ENCODE assay signal across 8 cellular contexts in genomic region chr9:136806631-136807201, GRCh38. TPM values are rescaled to one million over a fixed set of nuclear protein-coding genes. Genes with fewer than 3 reads are reported as not detected.
A peak's percentile ranks its signal among the peaks of the same experiment; 100 is the strongest.
DNase-seq lines count a peak whose midpoint lies in the region; ATAC-seq and TF ChIP-seq lines count a peak whose summit lies in the region.

No MANE protein-coding gene starts in this region.

- H3K36me3 ChIP-seq in PC-3 (ENCODE audit: low read depth, low read length), result peaks cover 8% of the 10 kb centered on the region; the same call in 1 of the 2 replicates

- no peaks in the 10 kb centered on the region for H3K9me3 ChIP-seq in CD4-positive, alpha-beta T cell (ENCODE audit: control insufficient read depth, low read length)
- no peaks in the 10 kb centered on the region for H3K9me3 ChIP-seq in PC-3 (ENCODE audit: low read length)

- intact Hi-C loops in CD4-positive, alpha-beta T cell (cut with DNase I, micrococcal nuclease), result loop anchor here (1.0 to 10.0 kb wide), 5 partner anchors 41 to 402 kb away; partner anchors contain the start of genes PHPT1 (in 2 of the 2), SNAPC4 (in 1 of the 2) and TRAF2 (in 1 of the 2)
- intact Hi-C loops in PC-3 (cut with micrococcal nuclease), result no loop called here

- H3K4me2 ChIP-seq in PC-3 (ENCODE audit: low read length), result peak overlapping the region; percentile 98

- H3F3A ChIP-seq in PC-3 (ENCODE audit: low read length, unreplicated experiment), result no peaks in the 10 kb centered on the region

- peaks cover 17% of the 10 kb centered on the region for H3K4me1 ChIP-seq in PC-3 (ENCODE audit: insufficient read depth, low read length)

- ATAC-seq in CD4-positive, alpha-beta T cell (ENCODE audit: poor library complexity), result no peak
- ATAC-seq in PC-3 (peak; percentile 16), omental fat pad (ENCODE audit: low FRiP score) (no peak)

- peak overlapping the region; percentile 90 for H3K4me3 Mint-ChIP-seq in CD4-positive, alpha-beta T cell

- H3K9me3 Mint-ChIP-seq in CD4-positive, alpha-beta T cell, result no peaks in the 10 kb centered on the region

- peaks cover 7% of the 10 kb centered on the region; the same call in 1 of the 2 replicates for H4K20me1 ChIP-seq in PC-3 (ENCODE audit: low read length)

- H3K36me3 Mint-ChIP-seq in CD4-positive, alpha-beta T cell (ENCODE audit: low read depth), result peaks cover 15% of the 10 kb centered on the region

- H3K9ac ChIP-seq in PC-3 (ENCODE audit: low read length), result peak overlapping the region; percentile 91

- no peak for DNase-seq in CD4-positive, alpha-beta T cell
- DNase-seq in PC-3 (no peak), epithelial cell of esophagus (ENCODE audit: low read depth) (no peak), omental fat pad (ENCODE audit: low spot score) (peak; percentile 9), NCI-H82 (lab: John Stamatoyannopoulos, UW) (no peak), AG08396 (ENCODE audit: low spot score) (no peak), COLO829 (ENCODE audit: low spot score) (no peak), NCI-H2107 (lab: John Stamatoyannopoulos, UW) (no peak)

- peak overlapping the region; percentile 81 for H3K27ac ChIP-seq in CD4-positive, alpha-beta T cell (ENCODE audit: low read depth, low read length)
- H3K27ac ChIP-seq in PC-3 (ENCODE audit: low read length), result no peak overlapping the region

- CTCF ChIA-PET in CD4-positive, alpha-beta T cell (lab: Charles Lee), result interaction anchor here (1.2 to 3.8 kb wide), 4 partner anchors 15 to 229 kb away, joined by 3 to 18 read pairs (median 4); partner anchors contain the start of genes AJM1 and TMEM141
- CTCF ChIA-PET in PC-3 (lab: Charles Lee), result interaction anchor here (0.7 kb wide), 1 partner anchor 37 kb away, joined by 3 read pairs; no protein-coding TSS in a partner anchor

- no peaks in the 10 kb centered on the region for H3K27me3 Mint-ChIP-seq in CD4-positive, alpha-beta T cell

- peak overlapping the region; percentile 85 for H3K4me3 ChIP-seq in PC-3 (ENCODE audit: low read length)
- peak overlapping the region; percentile 71 for H3K4me3 ChIP-seq in epithelial cell of esophagus (ENCODE audit: low read length)

- peaks cover 51% of the 10 kb centered on the region for H3K79me2 ChIP-seq in PC-3 (ENCODE audit: low read length)

- BruUV-seq in PC-3 (replicated peaks; lab: Mats Ljungman, UMichigan), result no TSS peak

- no peaks in the 10 kb centered on the region for H3K27me3 ChIP-seq in CD4-positive, alpha-beta T cell (ENCODE audit: control insufficient read depth, insufficient read depth, low read length)
- no peaks in the 10 kb centered on the region for H3K27me3 ChIP-seq in PC-3 (ENCODE audit: low read length)

- peak overlapping the region; percentile 95 for H2AFZ ChIP-seq in PC-3 (ENCODE audit: low read length)

- H3K9me2 ChIP-seq in PC-3 (replicated peaks; ENCODE audit: low read length), result no peaks in the 10 kb centered on the region

- POLR2A ChIA-PET in CD4-positive, alpha-beta T cell (lab: Charles Lee), result interaction anchor here (0.7 to 3.9 kb wide), 11 partner anchors 8 to 289 kb away, joined by 3 to 30 read pairs (median 5); partner anchors contain the start of genes AJM1, MAN1B1, TMEM141 and TRAF2
- POLR2A ChIA-PET in PC-3 (lab: Charles Lee; ENCODE audit: unreplicated experiment), result no interaction called here

- peaks cover 41% of the 10 kb centered on the region for H3K4me1 Mint-ChIP-seq in CD4-positive, alpha-beta T cell (ENCODE audit: low read depth)

- no peak for TF ChIP-seq CTCF in CD4-positive, alpha-beta T cell (IDR thresholded peaks at IDR 0.05)
- TF ChIP-seq CTCF in PC-3 (conservative IDR thresholded peaks at IDR 0.05; ENCODE audit: low read depth, low read length) (no peak), epithelial cell of esophagus (IDR thresholded peaks at IDR 0.05; ENCODE audit: insufficient read depth, low read depth, low read length, missing control alignments) (no peak), omental fat pad (IDR thresholded peaks at IDR 0.05) (no peak)

- peak overlapping the region; percentile 81 for H3K27ac Mint-ChIP-seq in CD4-positive, alpha-beta T cell

RNA-seq across cellular contexts. Expression of gene RABL6, which starts 1.0 kb away (rescaled TPM):
- 10 to 100 TPM; 46.4 to 48.5 TPM for total RNA-seq in CD4-positive, alpha-beta T cell
- 84.3 and 113 TPM in 2 replicates for total RNA-seq in PC-3 (2014; rRNA removed)
- 10 to 100 TPM; 33.7 to 46.9 (median 44.9) TPM for total RNA-seq in omental fat pad

RNA-seq across cellular contexts. Expression of gene CCDC183, which starts 10.6 kb away (rescaled TPM):
- total RNA-seq in CD4-positive, alpha-beta T cell, result 1 to 10 TPM; 3.0 to 4.6 TPM
- 0.87 and 1.2 TPM in 2 replicates for total RNA-seq in PC-3 (2014; rRNA removed)
- 1 to 10 TPM; 1.5 to 2.8 (median 1.9) TPM for total RNA-seq in omental fat pad

RNA-seq across cellular contexts. Expression of gene TMEM141, which starts 15.6 kb away (rescaled TPM):
- total RNA-seq in CD4-positive, alpha-beta T cell, result 10 to 100 TPM; 14.6 to 17.1 TPM
- total RNA-seq in PC-3 (2014; rRNA removed), result 94.6 and 101 TPM in 2 replicates
- total RNA-seq in omental fat pad, result 10 to 100 TPM; 43.1 to 88.1 (median 70.9) TPM

RNA-seq across cellular contexts. Expression of gene AJM1, which starts 35.6 kb away (rescaled TPM):
- total RNA-seq in CD4-positive, alpha-beta T cell, result 1 to 10 TPM; 1.1 to 1.2 TPM
- total RNA-seq in PC-3 (2014; rRNA removed), result 1.4 and 2.6 TPM in 2 replicates
- total RNA-seq in omental fat pad, result 1 to 10 TPM in 1 of 4 donors, under 1 TPM in 3; 0.72 to 2.5 (median 0.78) TPM

RNA-seq across cellular contexts. Expression of gene LCN15, which starts 42.4 kb away (rescaled TPM):
- total RNA-seq in CD4-positive, alpha-beta T cell, result not detected
- total RNA-seq in PC-3 (2014; rRNA removed) (not detected in 2 replicates), omental fat pad (not detected)
